Comparison of ENCODE assay signal across 23 cellular contexts in the genomic region with DNA sequence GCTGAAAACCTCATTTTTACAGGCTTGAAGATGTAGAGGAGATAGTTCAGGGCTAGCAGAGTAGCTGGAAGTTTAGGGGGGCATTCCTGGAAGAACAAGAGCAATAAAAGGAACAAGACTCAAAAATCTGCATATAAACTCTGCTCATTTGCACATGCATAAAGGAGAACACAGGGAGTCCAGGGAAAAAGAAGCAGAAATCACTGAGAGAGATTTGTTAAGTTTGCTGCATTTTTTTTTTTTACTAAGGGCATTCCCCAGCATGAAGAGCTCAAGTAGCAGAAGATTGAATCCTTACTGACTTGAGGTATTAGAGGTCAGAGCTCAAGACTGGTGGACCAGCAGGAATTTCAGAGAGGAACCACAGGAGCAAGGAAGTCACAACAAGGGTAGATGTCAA. TPM values are rescaled to one million over a fixed set of nuclear protein-coding genes. Genes with fewer than 3 reads are reported as not detected.
"Had no signal": no experiment of that assay in that cellular context is flagged by ENCODE, and none has a peak within 500 bp of the region (broad histone marks: within the 10 kb centered on the region; RNA-seq: fewer than 3 reads in every experiment).

No MANE protein-coding gene starts in this region.

- H3K27ac ChIP-seq: dorsolateral prefrontal cortex, lower lobe of right lung, ovary, psoas muscle, sigmoid colon, stomach, thyroid gland, vagina had no signal

- H3K27me3 ChIP-seq: dorsolateral prefrontal cortex, ovary, sigmoid colon, thyroid gland, vagina had no signal

- ATAC-seq: left ventricle myocardium superior; lower lobe of right lung; natural killer cell; psoas muscle; right cardiac atrium; stimulated activated effector memory CD8-positive, alpha-beta T cell treated with anti-CD3 and anti-CD28 coated beads, Interleukin-12 subunit alpha, Interleukin-12 subunit beta, amount 100 ng/mL, for 72 hours had no signal

- H3K4me3 ChIP-seq: dorsolateral prefrontal cortex, lower lobe of right lung, ovary, psoas muscle, sigmoid colon, stomach, thyroid gland, vagina had no signal

- H3K36me3 ChIP-seq: lower lobe of right lung, ovary, sigmoid colon, stomach, thyroid gland, vagina had no signal

- FAIRE-seq: frontal cortex, keratinocyte had no signal

- DNase-seq: dorsolateral prefrontal cortex; effector CD4-positive, alpha-beta T cell; hypothalamus; left ventricle myocardium superior; lower lobe of right lung; natural killer cell; occipital lobe; ovary; posterior cingulate gyrus; psoas muscle; right cardiac atrium; sigmoid colon; stimulated activated CD4-positive, alpha-beta T cell treated with anti-CD3 and anti-CD28 coated beads, Interleukin-2, amount 100 ng/mL, for 24 hours; stimulated activated CD4-positive, alpha-beta T cell treated with anti-CD3 and anti-CD28 coated beads, Interleukin-4, amount 100 ng/mL, for 24 hours; stimulated activated naive CD4-positive, alpha-beta T cell treated with Interleukin-2 at 50 U/mL for 16 hours; stomach; thyroid gland; trophoblast cell had no signal

- H3K36me3 Mint-ChIP-seq: stimulated activated effector memory CD8-positive, alpha-beta T cell treated with anti-CD3 and anti-CD28 coated beads, Interleukin-12 subunit alpha, Interleukin-12 subunit beta, amount 100 ng/mL, for 72 hours had no signal

- H3K27ac Mint-ChIP-seq: natural killer cell; stimulated activated effector memory CD8-positive, alpha-beta T cell treated with anti-CD3 and anti-CD28 coated beads, Interleukin-12 subunit alpha, Interleukin-12 subunit beta, amount 100 ng/mL, for 72 hours had no signal

- H3K4me1 ChIP-seq: lower lobe of right lung, psoas muscle, sigmoid colon, stomach, thyroid gland, vagina had no signal

- H3K4me1 Mint-ChIP-seq: natural killer cell; stimulated activated effector memory CD8-positive, alpha-beta T cell treated with anti-CD3 and anti-CD28 coated beads, Interleukin-12 subunit alpha, Interleukin-12 subunit beta, amount 100 ng/mL, for 72 hours had no signal

- H3K4me3 Mint-ChIP-seq: natural killer cell; stimulated activated effector memory CD8-positive, alpha-beta T cell treated with anti-CD3 and anti-CD28 coated beads, Interleukin-12 subunit alpha, Interleukin-12 subunit beta, amount 100 ng/mL, for 72 hours had no signal

- H3K9me3 ChIP-seq: ovary, thyroid gland, vagina had no signal

RNA-seq across cellular contexts. Expression of a gene that starts 28.2 kb away (rescaled TPM):
- total RNA-seq: fibroblast of villous mesenchyme had no signal
